In the genomic region with DNA sequence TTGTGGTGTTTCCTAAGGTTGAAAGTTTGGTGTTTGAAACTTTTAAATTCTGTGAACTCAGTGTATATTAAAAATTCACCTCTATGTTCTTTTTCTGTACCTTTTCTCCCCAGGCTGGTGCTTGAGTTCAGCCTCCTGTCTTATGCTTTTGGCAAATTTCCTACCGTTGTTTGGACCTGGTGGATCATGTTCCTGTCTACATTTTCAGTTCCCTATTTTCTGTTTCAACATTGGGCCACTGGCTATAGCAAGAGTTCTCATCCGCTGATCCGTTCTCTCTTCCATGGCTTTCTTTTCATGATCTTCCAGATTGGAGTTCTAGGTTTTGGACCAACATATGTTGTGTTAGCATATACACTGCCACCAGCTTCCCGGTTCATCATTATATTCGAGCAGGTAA, we compare ENCODE assay signal across 21 cellular contexts. TPM values are rescaled to one million over a fixed set of nuclear protein-coding genes. Genes with fewer than 3 reads are reported as not detected.
"Had no signal": no experiment of that assay in that cellular context is flagged by ENCODE, and none has a peak within 500 bp of the region (broad histone marks: within the 10 kb centered on the region; RNA-seq: fewer than 3 reads in every experiment).

No MANE protein-coding gene starts in this region.

- H3K9me3 ChIP-seq: tibial nerve, uterus had no signal

- H3K36me3 ChIP-seq: uterus had no signal

- H3K79me2 ChIP-seq: hepatocyte had no signal

- H3K4me1 ChIP-seq: tibial nerve, uterus had no signal

- H3K4me1 Mint-ChIP-seq: brain, endodermal cell, mesothelial cell of epicardium, nephron progenitor cell had no signal

- H3K4me2 ChIP-seq: hepatocyte had no signal

- H3K27ac ChIP-seq: dorsolateral prefrontal cortex, epithelial cell of prostate, hepatocyte, tibial nerve, uterus had no signal

- DNase-seq: activated CD4-positive, alpha-beta T cell treated with anti-CD3 and anti-CD28 coated beads, Interleukin-2, amount 10 ng/mL, durations not matched to agents 24 days and 14 days; activated CD8-positive, alpha-beta T cell treated with anti-CD3 and anti-CD28 coated beads for 36 hours; activated naive CD4-positive, alpha-beta T cell treated with Interleukin-2 at 50 U/mL for 16 hours; activated T-cell treated with anti-CD3 and anti-CD28 coated beads, Interleukin-2, amount 50 U/mL, for 1 hour; caudate nucleus; dorsolateral prefrontal cortex; endodermal cell; foreskin fibroblast; left cardiac atrium; nephron progenitor cell; nucleus accumbens; posterior cingulate gyrus; stimulated activated naive CD4-positive, alpha-beta T cell treated with Interleukin-2 at 50 U/mL for 16 hours; T1000; uterus had no signal

- H3K27me3 ChIP-seq: dorsolateral prefrontal cortex, hepatocyte, tibial nerve, uterus had no signal

- H3K4me3 Mint-ChIP-seq: activated CD4-positive, alpha-beta T cell treated with anti-CD3 and anti-CD28 coated beads, Interleukin-2, amount 10 ng/mL, durations not matched to agents 24 days and 14 days; activated CD8-positive, alpha-beta T cell treated with anti-CD3 and anti-CD28 coated beads for 36 hours; brain; endodermal cell; mesothelial cell of epicardium; nephron progenitor cell had no signal

- H2AFZ ChIP-seq: hepatocyte had no signal

- ATAC-seq: activated CD8-positive, alpha-beta T cell treated with anti-CD3 and anti-CD28 coated beads for 36 hours; left cardiac atrium had no signal

- H3K27me3 Mint-ChIP-seq: activated CD4-positive, alpha-beta T cell treated with anti-CD3 and anti-CD28 coated beads, Interleukin-2, amount 10 ng/mL, durations not matched to agents 24 days and 14 days; activated CD8-positive, alpha-beta T cell treated with anti-CD3 and anti-CD28 coated beads for 36 hours; brain had no signal

- H3K4me3 ChIP-seq: dorsolateral prefrontal cortex, hepatocyte, tibial nerve, uterus had no signal

- H3K27ac Mint-ChIP-seq: activated CD4-positive, alpha-beta T cell treated with anti-CD3 and anti-CD28 coated beads, Interleukin-2, amount 10 ng/mL, durations not matched to agents 24 days and 14 days; activated CD8-positive, alpha-beta T cell treated with anti-CD3 and anti-CD28 coated beads for 36 hours; activated T-helper 2 cell treated with anti-CD3 and anti-CD28 coated beads, Interferon-gamma antibody, Interleukin-2, Interleukin-4, amounts not matched to agents 10 μg/mL and 5 μg/mL and 100 μg/mL, durations not matched to agents 14 hours and 24 hours and 36 hours; brain; endodermal cell; mesothelial cell of epicardium; nephron progenitor cell had no signal

- H3K9me3 Mint-ChIP-seq: activated CD4-positive, alpha-beta T cell treated with anti-CD3 and anti-CD28 coated beads, Interleukin-2, amount 10 ng/mL, durations not matched to agents 24 days and 14 days; activated CD8-positive, alpha-beta T cell treated with anti-CD3 and anti-CD28 coated beads for 36 hours; activated T-helper 2 cell treated with anti-CD3 and anti-CD28 coated beads, Interferon-gamma antibody, Interleukin-2, Interleukin-4, amounts not matched to agents 10 μg/mL and 5 μg/mL and 100 μg/mL, durations not matched to agents 14 hours and 24 hours and 36 hours; brain; endodermal cell; mesothelial cell of epicardium; nephron progenitor cell had no signal

RNA-seq across cellular contexts. Expression of a gene that starts 24.9 kb away (rescaled TPM):
- total RNA-seq: activated CD4-positive, alpha-beta T cell treated with anti-CD3 and anti-CD28 coated beads, Interleukin-2, amount 10 ng/mL, durations not matched to agents 24 days and 14 days had no signal
